8 cellular contexts compared by ENCODE assay signal in the genomic region with DNA sequence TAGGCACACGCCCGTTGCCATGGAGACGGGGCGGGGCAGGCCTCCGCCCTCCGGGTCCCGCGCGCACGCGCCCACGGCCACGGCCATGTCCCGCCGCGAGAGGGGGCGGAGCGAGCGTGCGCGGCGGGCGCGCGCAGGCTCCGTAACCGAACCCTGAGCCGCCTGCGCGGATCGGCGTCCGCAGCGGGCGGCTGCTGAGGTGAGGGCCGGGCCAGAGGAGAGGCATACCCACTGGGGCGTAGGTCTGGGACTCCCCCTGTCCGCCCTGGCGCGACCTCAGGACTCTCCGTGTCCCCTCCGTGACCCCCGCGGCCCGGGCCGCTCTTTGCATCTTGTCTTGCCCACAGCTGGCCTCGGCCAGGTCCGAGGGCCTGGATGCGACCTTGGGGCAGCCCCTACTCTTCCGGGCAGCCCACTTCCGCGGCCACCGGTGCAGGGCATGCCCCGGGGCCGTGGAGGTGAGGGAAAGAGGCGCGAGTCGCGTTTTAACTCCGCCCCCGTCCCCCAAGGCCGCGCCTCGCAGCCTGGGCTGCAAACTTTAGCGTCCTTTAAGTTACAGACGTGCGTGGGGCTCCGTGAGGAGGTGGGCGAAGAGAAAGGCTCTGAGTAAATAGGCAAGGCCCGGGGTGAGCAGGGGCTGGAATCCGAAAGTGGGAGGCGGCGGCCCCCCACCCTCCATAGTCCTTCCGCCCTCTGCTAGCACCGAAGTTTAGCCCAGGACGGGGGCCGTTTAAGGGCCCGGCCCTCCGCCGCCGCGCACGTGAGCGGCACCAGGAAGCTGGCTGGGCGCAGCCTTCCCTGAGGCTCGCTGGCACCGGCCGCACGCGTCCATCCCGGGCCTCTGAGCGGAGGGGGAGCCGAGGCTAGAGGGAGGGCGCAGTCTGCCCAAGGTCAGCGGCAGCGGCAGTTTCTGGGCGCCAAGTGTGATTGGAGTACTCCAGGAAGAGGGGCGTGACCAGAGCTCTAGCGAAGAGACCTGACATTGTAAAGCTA. TPM values are rescaled to one million over a fixed set of nuclear protein-coding genes. Genes with fewer than 3 reads are reported as not detected.
DNase-seq lines count a peak whose midpoint lies in the region; ATAC-seq and TF ChIP-seq lines count a peak whose summit lies in the region.

A gene with protein sequence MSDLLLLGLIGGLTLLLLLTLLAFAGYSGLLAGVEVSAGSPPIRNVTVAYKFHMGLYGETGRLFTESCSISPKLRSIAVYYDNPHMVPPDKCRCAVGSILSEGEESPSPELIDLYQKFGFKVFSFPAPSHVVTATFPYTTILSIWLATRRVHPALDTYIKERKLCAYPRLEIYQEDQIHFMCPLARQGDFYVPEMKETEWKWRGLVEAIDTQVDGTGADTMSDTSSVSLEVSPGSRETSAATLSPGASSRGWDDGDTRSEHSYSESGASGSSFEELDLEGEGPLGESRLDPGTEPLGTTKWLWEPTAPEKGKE (plus strand): TSS at position 163 of the 993 bp plus-strand sequence. CDS start 3,053 bp downstream, outside the sequence.

- CTCF ChIA-PET in activated CD8-positive, alpha-beta memory T cell treated with anti-CD3 and anti-CD28 coated beads for 36 hours (lab: Charles Lee), result interaction anchor here (0.6 to 7.1 kb wide), 9 partner anchors 7 to 253 kb away, joined by 3 to 58 read pairs (median 5); a partner anchor contains a TSS

- H3K36me3 Mint-ChIP-seq in effector memory CD8-positive, alpha-beta T cell (ENCODE audit: insufficient read depth), result peaks cover 37% of the 10 kb centered on the region
- H3K36me3 Mint-ChIP-seq in memory B cell, result peaks cover 9% of the 10 kb centered on the region

- H3K27ac ChIP-seq in C4-2B, result peak within 1 kb of the TSS; percentile 96

- H3K4me1 Mint-ChIP-seq in effector memory CD8-positive, alpha-beta T cell (ENCODE audit: low read depth in 2 of 2), result peaks cover 65% of the 10 kb centered on the region in 2 donors
- peaks cover 59% of the 10 kb centered on the region for H3K4me1 Mint-ChIP-seq in memory B cell

- DNase-seq in NCI-H82 treated with DMSO at 0.1 percent for 48 hours (lab: John Stamatoyannopoulos, UW; ENCODE audit: unreplicated experiment) (peak; percentile 34), memory B cell (ENCODE audit: low spot score in 2 of 2) (peak; percentile 91 to 93)
- DNase-seq in effector memory CD8-positive, alpha-beta T cell, result peak; percentile 91 to 98 (median 94)
- DNase-seq in stimulated activated CD8-positive, alpha-beta memory T cell treated with anti-CD3 and anti-CD28 coated beads, Interleukin-12 subunit alpha, Interleukin-12 subunit beta, amount 100 ng/mL, for 24 hours (ENCODE audit: extremely low read depth), result peak; percentile 82

- no peaks in the 10 kb centered on the region for H3K9me3 Mint-ChIP-seq in effector memory CD8-positive, alpha-beta T cell
- H3K9me3 Mint-ChIP-seq in memory B cell, result no peaks in the 10 kb centered on the region

- POLR2A ChIA-PET in activated CD8-positive, alpha-beta memory T cell treated with anti-CD3 and anti-CD28 coated beads for 36 hours (lab: Charles Lee), result interaction anchor here (0.6 to 3.5 kb wide), 3 partner anchors 10 to 191 kb away, joined by 4 to 35 read pairs (median 11); a partner anchor contains a TSS

- H3K4me3 Mint-ChIP-seq in effector memory CD8-positive, alpha-beta T cell, result peak within 1 kb of the TSS; percentile 92 to 93
- peak within 1 kb of the TSS; percentile 92 for H3K4me3 Mint-ChIP-seq in memory B cell

- ATAC-seq in HG03378 (IDR thresholded peaks at IDR 0.05; ENCODE audit: unreplicated experiment) (peak; percentile 61), memory B cell (ENCODE audit: low read depth) (peak; percentile 80)
- peak; percentile 74 for ATAC-seq in effector memory CD8-positive, alpha-beta T cell (replicated peaks)

- no peaks in the 10 kb centered on the region for H3K27me3 Mint-ChIP-seq in effector memory CD8-positive, alpha-beta T cell
- H3K27me3 Mint-ChIP-seq in memory B cell, result no peaks in the 10 kb centered on the region

- no peak for TF ChIP-seq CTCF in C4-2B (conservative IDR thresholded peaks at IDR 0.05)

- TF ChIP-seq POLR2A in GM19193 (IDR thresholded peaks at IDR 0.05; ENCODE audit: extremely low read depth, insufficient read depth, insufficient read length), result peak; percentile 88

- H3K27ac Mint-ChIP-seq in effector memory CD8-positive, alpha-beta T cell, result peak within 1 kb of the TSS; percentile 92 to 97
- peak within 1 kb of the TSS; percentile 93 for H3K27ac Mint-ChIP-seq in memory B cell

RNA-seq across cellular contexts. Expression of the gene that starts here (rescaled TPM):
- total RNA-seq in activated CD8-positive, alpha-beta memory T cell treated with anti-CD3 and anti-CD28 coated beads for 36 hours, result 10 to 100 TPM; 45.5 to 46.4 TPM

Comparison
In these comparisons a context has a peak if more than half of its experiments do, and no peak if none do; other contexts are left out.
1. Peak in every context shown above with its lines: DNase-seq, ATAC-seq and H3K27ac ChIP-seq.
2. DNase-seq: peak in every context shown above with its lines; median percentile 94 in effector memory CD8-positive, alpha-beta T cell; 92 in memory B cell; 82 in stimulated activated CD8-positive, alpha-beta memory T cell treated with anti-CD3 and anti-CD28 coated beads, Interleukin-12 subunit alpha, Interleukin-12 subunit beta, amount 100 ng/mL, for 24 hours; 34 in NCI-H82 treated with DMSO at 0.1 percent for 48 hours.